3 cellular contexts compared by ENCODE assay signal in genomic region chr12:70246580-70246979, GRCh38.
A peak's percentile ranks its signal among the peaks of the same experiment; 100 is the strongest.
TF ChIP-seq lines count a peak whose summit lies in the region.

No MANE protein-coding gene starts in this region.

TF ChIP-seq in SK-N-SH, 30 proteins besides CTCF, POLR2A, EP300 and RAD21 (continued from another document):
- TF ChIP-seq RCOR1 (IDR thresholded peaks at IDR 0.05; ENCODE audit: low read length): no peak
- TF ChIP-seq, protein P1, sequence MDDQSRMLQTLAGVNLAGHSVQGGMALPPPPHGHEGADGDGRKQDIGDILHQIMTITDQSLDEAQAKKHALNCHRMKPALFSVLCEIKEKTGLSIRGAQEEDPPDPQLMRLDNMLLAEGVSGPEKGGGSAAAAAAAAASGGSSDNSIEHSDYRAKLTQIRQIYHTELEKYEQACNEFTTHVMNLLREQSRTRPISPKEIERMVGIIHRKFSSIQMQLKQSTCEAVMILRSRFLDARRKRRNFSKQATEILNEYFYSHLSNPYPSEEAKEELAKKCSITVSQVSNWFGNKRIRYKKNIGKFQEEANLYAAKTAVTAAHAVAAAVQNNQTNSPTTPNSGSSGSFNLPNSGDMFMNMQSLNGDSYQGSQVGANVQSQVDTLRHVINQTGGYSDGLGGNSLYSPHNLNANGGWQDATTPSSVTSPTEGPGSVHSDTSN (IDR thresholded peaks at IDR 0.05): no peak
- TF ChIP-seq NFIC (IDR thresholded peaks at IDR 0.05; ENCODE audit: borderline replicate concordance): no peak
TF ChIP-seq in SK-N-SH: peak in this region for 0.

TF ChIP-seq in SK-N-SH treated with all-trans-retinoic acid at 6 μM for 48 hours, 23 proteins besides CTCF, POLR2A, EP300 and RAD21 (continued from another document):
- TF ChIP-seq ZNF70 (CRISPR knock-in tag; IDR thresholded peaks at IDR 0.05): no peak
- no peak for TF ChIP-seq PPARA (CRISPR knock-in tag; IDR thresholded peaks at IDR 0.05; ENCODE audit: borderline replicate concordance)
- no peak for TF ChIP-seq ZNF565 (CRISPR knock-in tag; conservative IDR thresholded peaks at IDR 0.05; ENCODE audit: low read depth)
- TF ChIP-seq OSR1 (CRISPR knock-in tag; IDR thresholded peaks at IDR 0.05): no peak
- TF ChIP-seq, protein P2, sequence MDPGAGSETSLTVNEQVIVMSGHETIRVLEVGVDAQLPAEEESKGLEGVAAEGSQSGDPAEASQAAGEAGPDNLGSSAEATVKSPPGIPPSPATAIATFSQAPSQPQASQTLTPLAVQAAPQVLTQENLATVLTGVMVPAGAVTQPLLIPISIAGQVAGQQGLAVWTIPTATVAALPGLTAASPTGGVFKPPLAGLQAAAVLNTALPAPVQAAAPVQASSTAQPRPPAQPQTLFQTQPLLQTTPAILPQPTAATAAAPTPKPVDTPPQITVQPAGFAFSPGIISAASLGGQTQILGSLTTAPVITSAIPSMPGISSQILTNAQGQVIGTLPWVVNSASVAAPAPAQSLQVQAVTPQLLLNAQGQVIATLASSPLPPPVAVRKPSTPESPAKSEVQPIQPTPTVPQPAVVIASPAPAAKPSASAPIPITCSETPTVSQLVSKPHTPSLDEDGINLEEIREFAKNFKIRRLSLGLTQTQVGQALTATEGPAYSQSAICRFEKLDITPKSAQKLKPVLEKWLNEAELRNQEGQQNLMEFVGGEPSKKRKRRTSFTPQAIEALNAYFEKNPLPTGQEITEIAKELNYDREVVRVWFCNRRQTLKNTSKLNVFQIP (CRISPR knock-in tag; IDR thresholded peaks at IDR 0.05; ENCODE audit: borderline replicate concordance, low read depth): no peak

TF ChIP-seq in endothelial cell of umbilical vein, 7 proteins besides CTCF, POLR2A, EP300 and RAD21 (continued from another document):
- TF ChIP-seq FOS (IDR thresholded peaks at IDR 0.05; ENCODE audit: borderline replicate concordance, insufficient read depth, low read length): peak; percentile 19
TF ChIP-seq in endothelial cell of umbilical vein: peak in this region for 1.
